In the genomic region with DNA sequence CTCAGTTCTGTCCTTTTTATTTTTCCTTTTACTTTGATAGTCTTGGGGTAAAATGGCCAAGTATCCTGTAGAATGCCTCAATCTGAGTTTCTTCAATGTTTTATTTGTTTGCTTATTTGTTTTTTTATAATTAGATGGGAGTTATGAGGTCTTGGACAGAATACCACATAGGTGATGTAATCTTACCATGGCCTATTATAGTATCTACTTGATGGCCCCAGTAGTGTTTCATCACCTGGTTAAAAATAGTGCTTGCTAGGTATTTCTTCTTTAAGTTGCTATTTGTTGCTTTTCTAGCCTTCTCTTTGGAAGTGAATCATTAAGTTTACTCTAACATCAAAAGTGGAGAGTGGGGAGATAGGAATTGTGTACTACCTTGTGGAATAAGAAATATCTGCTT, we compare ENCODE assay signal across 19 cellular contexts.
"Had no signal": no experiment of that assay in that cellular context is flagged by ENCODE, and none has a peak within 500 bp of the region (broad histone marks: within the 10 kb centered on the region; RNA-seq: fewer than 3 reads in every experiment).

No MANE protein-coding gene starts in this region.

- DNase-seq: IMR-90, Kasumi-1, KG1, MV-4-11, NCI-H1048, NCI-H1105, NCI-H1417, NCI-H1436 treated with DMSO at 0.1 percent for 48 hours, NCI-H1694, NCI-H187 treated with DMSO at 0.1 percent for 48 hours, NCI-H2029 treated with DMSO at 0.1 percent for 48 hours, NCI-H2171, NCI-H226, NCI-H446, NCI-H510A, NCI-H748 treated with DMSO at 0.1 percent for 48 hours, Right ventricle myocardium superior, RPMI8226, SIG-M5 had no signal
